Comparison of ENCODE assay signal across 20 cellular contexts in the genomic region with DNA sequence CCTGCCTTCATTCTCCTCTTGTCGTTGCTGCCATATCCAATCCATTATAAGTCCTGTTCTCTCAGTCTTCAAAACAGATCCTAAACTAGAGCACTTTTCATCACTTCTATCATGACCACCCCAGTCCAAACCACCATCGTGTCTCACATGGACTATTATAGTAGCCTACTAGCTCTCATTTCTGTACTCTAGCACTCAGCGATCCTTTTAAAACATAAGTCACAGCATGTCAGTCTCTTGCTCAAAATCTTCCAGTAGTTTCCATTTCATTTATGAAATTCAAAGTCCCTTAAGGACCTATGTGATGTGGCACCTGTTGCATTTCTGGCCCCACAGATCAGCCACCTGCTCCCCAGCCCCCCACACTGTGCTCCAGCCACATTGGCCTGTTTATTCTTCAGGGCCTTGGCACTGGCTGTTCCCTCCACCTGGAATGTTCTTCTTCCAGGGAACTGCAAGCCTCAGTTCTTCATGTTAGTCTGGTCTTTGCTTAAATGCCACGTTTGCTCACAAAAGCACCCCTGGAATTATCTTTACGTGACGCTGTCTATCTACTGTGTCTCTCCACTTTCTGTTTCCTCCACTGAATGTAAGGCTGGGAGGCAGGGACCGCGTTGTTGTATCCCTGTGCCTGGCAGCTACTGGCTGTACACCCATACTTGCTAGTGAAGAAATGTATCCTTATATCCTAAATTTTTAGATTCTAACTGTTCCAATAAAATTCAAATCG.
DNase-seq lines count a peak whose midpoint lies in the region; ATAC-seq and TF ChIP-seq lines count a peak whose summit lies in the region.
"Had no signal": no experiment of that assay in that cellular context is flagged by ENCODE, and none has a peak within 500 bp of the region (broad histone marks: within the 10 kb centered on the region; RNA-seq: fewer than 3 reads in every experiment).

No MANE protein-coding gene starts in this region.

- H3K4me3 ChIP-seq in trophoblast cell (ENCODE audit: low read depth, low read length) (no peak overlapping the region), ovary (no peak overlapping the region)
- H3K4me3 ChIP-seq: HAP-1 had no signal

- no peak overlapping the region for H2BK12ac ChIP-seq in trophoblast cell (ENCODE audit: low read length)

- H3K4me1 Mint-ChIP-seq in activated T-cell treated with anti-CD3 and anti-CD28 coated beads, Interleukin-2, amount 50 U/mL, for 24 hours (ENCODE audit: low read depth): peaks cover 59% of the 10 kb centered on the region
- peaks cover 45% of the 10 kb centered on the region for H3K4me1 Mint-ChIP-seq in stimulated activated memory B cell treated with anti-CD40 and anti-IgM and Interleukin-4, amounts not matched to agents 10 μg/mL and 1 μg/mL and 100 μg/mL, for 72 hours

- TF ChIP-seq EP300 in ovary (IDR thresholded peaks at IDR 0.05): no peak

- H3K4me1 ChIP-seq in trophoblast cell (ENCODE audit: control insufficient read depth in 1 of 2, insufficient read depth in 2 of 2, low read length in 2 of 2) (no peaks in the 10 kb centered on the region), ovary (ENCODE audit: insufficient read depth) (peaks cover 11% of the 10 kb centered on the region)
- H3K4me1 ChIP-seq: HAP-1 had no signal

- TF ChIP-seq POLR2A in ovary (IDR thresholded peaks at IDR 0.05): no peak
- no peak for TF ChIP-seq POLR2A in erythroblast (IDR thresholded peaks at IDR 0.05; ENCODE audit: low read length)

- H3K4me3 Mint-ChIP-seq in activated T-cell treated with anti-CD3 and anti-CD28 coated beads, Interleukin-2, amount 50 U/mL, for 24 hours: no peak overlapping the region
- H3K4me3 Mint-ChIP-seq in stimulated activated memory B cell treated with anti-CD40 and anti-IgM and Interleukin-4, amounts not matched to agents 10 μg/mL and 1 μg/mL and 100 μg/mL, for 72 hours: no peak overlapping the region
- H3K4me3 Mint-ChIP-seq: B cell had no signal

- no peaks in the 10 kb centered on the region for H3K79me1 ChIP-seq in trophoblast cell (ENCODE audit: low read length)

- intact Hi-C loops in left colon (cut with DNase I, micrococcal nuclease): no loop called here
- intact Hi-C loops in ovary (cut with DNase I): loop anchor here in 1 of 4 donors (5.0 kb wide), 1 partner anchor 36 kb away; no protein-coding TSS in a partner anchor

- H2BK5ac ChIP-seq in trophoblast cell (ENCODE audit: low read depth, low read length, poor library complexity): no peak overlapping the region

- peak overlapping the region; percentile 28 for H3K4ac ChIP-seq in trophoblast cell (ENCODE audit: low read depth, low read length)

- H3K9ac ChIP-seq in trophoblast cell (ENCODE audit: low read length): no peak overlapping the region

- H3K27me3 ChIP-seq in trophoblast cell (ENCODE audit: insufficient read depth, low read length): no peaks in the 10 kb centered on the region
- no peaks in the 10 kb centered on the region for H3K27me3 ChIP-seq in ovary

- no peak overlapping the region for H3K14ac ChIP-seq in trophoblast cell (ENCODE audit: low read length)

- H4K91ac ChIP-seq in trophoblast cell (ENCODE audit: low read depth, low read length): no peak overlapping the region

- no peaks in the 10 kb centered on the region for H3K27me3 Mint-ChIP-seq in activated T-cell treated with anti-CD3 and anti-CD28 coated beads, Interleukin-2, amount 50 U/mL, for 24 hours
- H3K27me3 Mint-ChIP-seq in stimulated activated memory B cell treated with anti-CD40 and anti-IgM and Interleukin-4, amounts not matched to agents 10 μg/mL and 1 μg/mL and 100 μg/mL, for 72 hours: no peaks in the 10 kb centered on the region
- H3K27me3 Mint-ChIP-seq: B cell had no signal

- H3K27ac ChIP-seq in trophoblast cell (ENCODE audit: low read depth, low read length) (no peak overlapping the region), ovary (no peak overlapping the region)

- H3K4me2 ChIP-seq in trophoblast cell (ENCODE audit: low read length): no peak overlapping the region

- no peak overlapping the region for H3K23ac ChIP-seq in trophoblast cell (ENCODE audit: low read length)

- H3K27ac Mint-ChIP-seq in activated T-cell treated with anti-CD3 and anti-CD28 coated beads, Interleukin-2, amount 50 U/mL, for 24 hours: peak overlapping the region; percentile 20
- H3K27ac Mint-ChIP-seq in stimulated activated memory B cell treated with anti-CD40 and anti-IgM and Interleukin-4, amounts not matched to agents 10 μg/mL and 1 μg/mL and 100 μg/mL, for 72 hours: no peak overlapping the region
- H3K27ac Mint-ChIP-seq: B cell had no signal

- peaks cover 14% of the 10 kb centered on the region for H3K36me3 Mint-ChIP-seq in activated T-cell treated with anti-CD3 and anti-CD28 coated beads, Interleukin-2, amount 50 U/mL, for 24 hours (ENCODE audit: low read depth)
- peaks cover 34% of the 10 kb centered on the region for H3K36me3 Mint-ChIP-seq in stimulated activated memory B cell treated with anti-CD40 and anti-IgM and Interleukin-4, amounts not matched to agents 10 μg/mL and 1 μg/mL and 100 μg/mL, for 72 hours

- H2BK120ac ChIP-seq in trophoblast cell (ENCODE audit: insufficient read depth, low read length, poor library complexity): no peak overlapping the region

- peaks cover 4 to 12% of the 10 kb centered on the region in 2 experiments for H3K36me3 ChIP-seq in trophoblast cell (ENCODE audit: control insufficient read depth in 1 of 2, insufficient read depth in 2 of 2, low read length in 2 of 2)
- no peaks in the 10 kb centered on the region for H3K36me3 ChIP-seq in ovary
- H3K36me3 ChIP-seq: HAP-1 had no signal

- WGBS in trophoblast cell (ENCODE audit: extremely low coverage, insufficient coverage, insufficient read length): no CpG with 5 or more reads among the region's 9 CpGs
- WGBS in ovary, 3 donors: 83 to 93% (median 87%) methylated on average over 9 of the region's 9 CpGs

- H3K79me2 ChIP-seq in trophoblast cell (ENCODE audit: control insufficient read depth, insufficient read depth, low read length, poor library complexity): peaks cover 2% of the 10 kb centered on the region

- H3K18ac ChIP-seq in trophoblast cell (ENCODE audit: low read length): no peak overlapping the region

- ATAC-seq in left colon: peak; percentile 72
- ATAC-seq in HG02885 (IDR thresholded peaks at IDR 0.05; ENCODE audit: poor library complexity, unreplicated experiment): no peak
- ATAC-seq in stimulated activated memory B cell treated with anti-CD40 and anti-IgM and Interleukin-4, amounts not matched to agents 10 μg/mL and 1 μg/mL and 100 μg/mL, for 72 hours: no peak

- no peaks in the 10 kb centered on the region for H3K9me3 Mint-ChIP-seq in activated T-cell treated with anti-CD3 and anti-CD28 coated beads, Interleukin-2, amount 50 U/mL, for 24 hours
- no peaks in the 10 kb centered on the region for H3K9me3 Mint-ChIP-seq in stimulated activated memory B cell treated with anti-CD40 and anti-IgM and Interleukin-4, amounts not matched to agents 10 μg/mL and 1 μg/mL and 100 μg/mL, for 72 hours

- no peak overlapping the region for H2AFZ ChIP-seq in trophoblast cell (ENCODE audit: insufficient read depth, low read length, poor library complexity)

- no peak overlapping the region for H4K8ac ChIP-seq in trophoblast cell (ENCODE audit: low read depth, low read length)

- H3K9me3 ChIP-seq in trophoblast cell (ENCODE audit: insufficient read depth, low read depth, low read length): no peaks in the 10 kb centered on the region
- no peaks in the 10 kb centered on the region for H3K9me3 ChIP-seq in ovary
- H3K9me3 ChIP-seq: HAP-1 had no signal

- H4K12ac ChIP-seq in trophoblast cell (ENCODE audit: low read depth, low read length): no peak overlapping the region

- no peak for TF ChIP-seq CTCF in ovary (IDR thresholded peaks at IDR 0.05)

- DNase-seq in activated T-cell treated with anti-CD3 and anti-CD28 coated beads, Interleukin-2, amount 50 U/mL, for 24 hours: no peak
- DNase-seq in activated T-cell treated with anti-CD3 and anti-CD28 coated beads, Interleukin-2, amount 50 U/mL, for 48 hours: no peak
- DNase-seq in left colon (no peak), trophoblast cell (no peak), ovary (no peak), erythroblast (lab: John Stamatoyannopoulos, UW) (no peak)
- DNase-seq: 8988T, GF-D8, MM.1S, NCI-H1092, NCI-H1436 treated with DMSO at 0.1 percent for 48 hours, NCI-H2081 treated with DMSO at 0.1 percent for 48 hours, NCI-H510A, NCI-H774, RPMI8226, SHP77 treated with DMSO at 0.1 percent for 48 hours had no signal

- no peak overlapping the region for H2AK5ac ChIP-seq in trophoblast cell (ENCODE audit: low read length)
